In genomic region chr3:155859859-155860258, GRCh38 we compare ENCODE assay signal across 8 cellular contexts. TPM values are rescaled to one million over a fixed set of nuclear protein-coding genes. Genes with fewer than 3 reads are reported as not detected.
DNase-seq lines count a peak whose midpoint lies in the region; ATAC-seq, FAIRE-seq and TF ChIP-seq lines count a peak whose summit lies in the region.

No MANE protein-coding gene starts in this region.

- no peaks in the 10 kb centered on the region for H3K36me3 ChIP-seq in spleen
- no peaks in the 10 kb centered on the region for H3K36me3 ChIP-seq in ovary

- H3K4me1 Mint-ChIP-seq in activated T-helper 1 cell treated with anti-CD3 and anti-CD28 coated beads, Interleukin-12 subunit alpha, Interleukin-12 subunit beta, Interleukin-2, Interleukin-4 antibody, amounts not matched to agents 30 ng/mL and 10 ng/mL and 1 ng/mL, durations not matched to agents 14 hours and 24 hours and 36 hours (ENCODE audit: low read depth) = peaks cover 35% of the 10 kb centered on the region

- 4% methylated on average over 2 of the region's 2 CpGs for WGBS in A549 (ENCODE audit: missing lambda C conversion rate)
- 4 to 13% (median 8%) methylated on average over 2 of the region's 2 CpGs for WGBS in spleen, 5 donors
- WGBS in ovary, 3 donors = 0 to 2% (median 0%) methylated on average over 2 of the region's 2 CpGs

- H3K36me3 Mint-ChIP-seq in activated T-helper 1 cell treated with anti-CD3 and anti-CD28 coated beads, Interleukin-12 subunit alpha, Interleukin-12 subunit beta, Interleukin-2, Interleukin-4 antibody, amounts not matched to agents 30 ng/mL and 10 ng/mL and 1 ng/mL, durations not matched to agents 14 hours and 24 hours and 36 hours (ENCODE audit: low read depth) = peaks cover 2% of the 10 kb centered on the region

- TF ChIP-seq EP300 in A549 (IDR thresholded peaks at IDR 0.05) (no peak), ovary (IDR thresholded peaks at IDR 0.05) (no peak)

- DNase-seq in A549 (ENCODE audit: low read depth in 1 of 2, low spot score in 1 of 2) (peak; percentile 40 to 45), M059J (ENCODE audit: low read depth) (peak; percentile 44), cardiac fibroblast (ENCODE audit: low read depth in 2 of 2) (peak; percentile 37 to 48), spleen (no peak), ovary (no peak)
- DNase-seq in activated T-helper 1 cell treated with anti-CD3 and anti-CD28 coated beads, Interleukin-12 subunit alpha, Interleukin-12 subunit beta, Interleukin-2, Interleukin-4 antibody, amounts not matched to agents 30 ng/mL and 10 ng/mL and 1 ng/mL, durations not matched to agents 14 hours and 24 hours and 36 hours (ENCODE audit: low spot score) = no peak

- POLR2A ChIA-PET in A549 (lab: Yijun Ruan, JAX) = no interaction called here

- peak; percentile 63 to 66 for TF ChIP-seq RAD21 in A549 (conservative IDR thresholded peaks at IDR 0.05 in 1 of 2, IDR thresholded peaks at IDR 0.05 in 1 of 2)

- H3K4me3 Mint-ChIP-seq in activated T-helper 1 cell treated with anti-CD3 and anti-CD28 coated beads, Interleukin-12 subunit alpha, Interleukin-12 subunit beta, Interleukin-2, Interleukin-4 antibody, amounts not matched to agents 30 ng/mL and 10 ng/mL and 1 ng/mL, durations not matched to agents 14 hours and 24 hours and 36 hours = no peak overlapping the region

- H3K4me2 ChIP-seq in A549 = peak overlapping the region; percentile 53; the same call in 2 of the 3 replicates

- CTCF ChIA-PET in A549 (lab: Yijun Ruan, JAX) = interaction anchor here (1.0 kb wide), 1 partner anchor 11 kb away, joined by 3 read pairs; the partner anchor contains the start of gene GMPS

- no peak overlapping the region for H3K4me3 ChIP-seq in A549
- no peak overlapping the region for H3K4me3 ChIP-seq in cardiac fibroblast (replicated peaks in 1 of 2; ENCODE audit: low read depth in 2 of 2, low read length in 2 of 2)
- H3K4me3 ChIP-seq in spleen = no peak overlapping the region
- H3K4me3 ChIP-seq in ovary = no peak overlapping the region

- ATAC-seq in A549 = peak; percentile 83 to 87; a peak in 5 of 6 replicates
- peak; percentile 55 for ATAC-seq in GM18867 (IDR thresholded peaks at IDR 0.05; ENCODE audit: unreplicated experiment)
- ATAC-seq in GM18861 (IDR thresholded peaks at IDR 0.05; ENCODE audit: unreplicated experiment) = no peak

- H3K27me3 ChIP-seq in spleen (replicated peaks in 1 of 7) = no peaks in the 10 kb centered on the region
- H3K27me3 ChIP-seq in ovary = no peaks in the 10 kb centered on the region

- no peak for TF ChIP-seq POLR2A in A549 (IDR thresholded peaks at IDR 0.05; ENCODE audit: low read length)
- no peak for TF ChIP-seq POLR2A in spleen (IDR thresholded peaks at IDR 0.05)
- no peak for TF ChIP-seq POLR2A in ovary (IDR thresholded peaks at IDR 0.05)

- TF ChIP-seq CTCF in A549 (IDR thresholded peaks at IDR 0.05) (peak; percentile 60), cardiac fibroblast (IDR thresholded peaks at IDR 0.05; ENCODE audit: low read depth, low read length) (peak; percentile 19), spleen (IDR thresholded peaks at IDR 0.05 in 8 of 11, conservative IDR thresholded peaks at IDR 0.05 in 3 of 11) (peak in 1 of 11 experiments; percentile 21), ovary (IDR thresholded peaks at IDR 0.05) (peak in 1 of 3 donors; percentile 10)

- peaks cover 4% of the 10 kb centered on the region for H3K9me3 Mint-ChIP-seq in activated T-helper 1 cell treated with anti-CD3 and anti-CD28 coated beads, Interleukin-12 subunit alpha, Interleukin-12 subunit beta, Interleukin-2, Interleukin-4 antibody, amounts not matched to agents 30 ng/mL and 10 ng/mL and 1 ng/mL, durations not matched to agents 14 hours and 24 hours and 36 hours

- H3K27ac Mint-ChIP-seq in activated T-helper 1 cell treated with anti-CD3 and anti-CD28 coated beads, Interleukin-12 subunit alpha, Interleukin-12 subunit beta, Interleukin-2, Interleukin-4 antibody, amounts not matched to agents 30 ng/mL and 10 ng/mL and 1 ng/mL, durations not matched to agents 14 hours and 24 hours and 36 hours = no peak overlapping the region

- H3K9me3 ChIP-seq in A549 (no peaks in the 10 kb centered on the region), spleen (no peaks in the 10 kb centered on the region), ovary (no peaks in the 10 kb centered on the region)

- intact Hi-C loops in spleen (cut with DNase I; ENCODE audit: low total_unique reads) = no loop called here
- intact Hi-C loops in ovary (cut with DNase I) = no loop called here
- intact Hi-C loops in activated T-helper 1 cell treated with anti-CD3 and anti-CD28 coated beads, Interleukin-12 subunit alpha, Interleukin-12 subunit beta, Interleukin-2, Interleukin-4 antibody, amounts not matched to agents 30 ng/mL and 10 ng/mL and 1 ng/mL, durations not matched to agents 14 hours and 24 hours and 36 hours (cut with micrococcal nuclease) = loop anchor here (10.0 kb wide), 1 partner anchor 815 kb away; the partner anchor contains the start of gene TIPARP

- peaks cover 5% of the 10 kb centered on the region; the same call in 1 of the 3 replicates for H3K4me1 ChIP-seq in A549
- H3K4me1 ChIP-seq in spleen = peaks cover 0 to 12% (median 2%) of the 10 kb centered on the region in 6 donors
- H3K4me1 ChIP-seq in ovary (ENCODE audit: insufficient read depth) = no peaks in the 10 kb centered on the region

- H3K27me3 Mint-ChIP-seq in activated T-helper 1 cell treated with anti-CD3 and anti-CD28 coated beads, Interleukin-12 subunit alpha, Interleukin-12 subunit beta, Interleukin-2, Interleukin-4 antibody, amounts not matched to agents 30 ng/mL and 10 ng/mL and 1 ng/mL, durations not matched to agents 14 hours and 24 hours and 36 hours (ENCODE audit: insufficient read depth) = no peaks in the 10 kb centered on the region

- FAIRE-seq in A549 (lab: Jason Lieb, UNC) = no peak

- H3K27ac ChIP-seq in A549 (no peak overlapping the region), spleen (no peak overlapping the region), ovary (no peak overlapping the region)

TF ChIP-seq in A549, 52 proteins besides CTCF, POLR2A, EP300 and RAD21:
- TF ChIP-seq GATA3 (IDR thresholded peaks at IDR 0.05; ENCODE audit: borderline replicate concordance) = no peak
- no peak for TF ChIP-seq MAFK (IDR thresholded peaks at IDR 0.05; ENCODE audit: partially characterized antibody)
- TF ChIP-seq SREBF2 (IDR thresholded peaks at IDR 0.05) = no peak
- TF ChIP-seq SMC3 (IDR thresholded peaks at IDR 0.05) = peak; percentile 53

RNA-seq across cellular contexts. Expression of gene SLC33A1, which starts 5.6 kb away (rescaled TPM):
- polyA plus RNA-seq in A549 (2011; rRNA removed) = 42.6 and 45.9 TPM in 2 replicates
- 7.5 and 9.7 TPM in 2 replicates for polyA plus RNA-seq in A549 (2012; cell fraction: cytosol; rRNA removed)
- polyA plus RNA-seq in A549 (2012; cell fraction: nucleus; rRNA removed) = 15.3 and 17.9 TPM in 2 replicates
- polyA plus RNA-seq in A549 (2017; fragmentation: RNase III; extraction: RNeasy Plus Mini Kit Qiagen cat#74134 plus additional on column Dnase treatment) = 16.6 to 18.9 TPM (median 17.0 TPM) in 3 replicates
- polyA minus RNA-seq in A549 (2011; rRNA and poly(A)+ RNA removed) = 32.0 and 34.1 TPM in 2 replicates
- 28.3 and 45.5 TPM in 2 replicates for total RNA-seq in M059J (2014; rRNA removed; shearing (Covaris generic))
- total RNA-seq in spleen = 10 to 100 TPM; 23.4 to 37.4 (median 26.8) TPM
- polyA plus RNA-seq in spleen = 1 to 10 TPM; 5.0 to 6.7 (median 6.6) TPM
- total RNA-seq in ovary = 10 to 100 TPM; 18.4 to 35.4 (median 26.6) TPM
- polyA plus RNA-seq in ovary = 10 to 100 TPM; 10.9 to 23.7 TPM
- 27.4 and 30.7 TPM in 2 replicates for total RNA-seq in activated T-helper 1 cell treated with anti-CD3 and anti-CD28 coated beads, Interleukin-12 subunit alpha, Interleukin-12 subunit beta, Interleukin-2, Interleukin-4 antibody, amounts not matched to agents 30 ng/mL and 10 ng/mL and 1 ng/mL, durations not matched to agents 14 hours and 24 hours and 36 hours

RNA-seq across cellular contexts. Expression of gene GMPS, which starts 10.6 kb away (rescaled TPM):
- 77.2 and 114 TPM in 2 replicates for polyA plus RNA-seq in A549 (2011; rRNA removed)
- 22.5 and 26.0 TPM in 2 replicates for polyA plus RNA-seq in A549 (2012; cell fraction: cytosol; rRNA removed)
- 15.2 and 21.3 TPM in 2 replicates for polyA plus RNA-seq in A549 (2012; cell fraction: nucleus; rRNA removed)
- polyA plus RNA-seq in A549 (2017; fragmentation: RNase III; extraction: RNeasy Plus Mini Kit Qiagen cat#74134 plus additional on column Dnase treatment) = 64.7 to 79.4 TPM (median 74.4 TPM) in 3 replicates
- 42.3 and 42.7 TPM in 2 replicates for polyA minus RNA-seq in A549 (2011; rRNA and poly(A)+ RNA removed)
- 112 and 174 TPM in 2 replicates for total RNA-seq in M059J (2014; rRNA removed; shearing (Covaris generic))
- total RNA-seq in spleen = 10 to 100 TPM; 32.3 to 47.4 (median 39.8) TPM
- 10 to 100 TPM; 10.8 to 18.1 (median 16.4) TPM for polyA plus RNA-seq in spleen
- 10 to 100 TPM; 22.2 to 62.1 (median 48.9) TPM for total RNA-seq in ovary
- 10 to 100 TPM; 16.2 to 47.2 TPM for polyA plus RNA-seq in ovary
- total RNA-seq in activated T-helper 1 cell treated with anti-CD3 and anti-CD28 coated beads, Interleukin-12 subunit alpha, Interleukin-12 subunit beta, Interleukin-2, Interleukin-4 antibody, amounts not matched to agents 30 ng/mL and 10 ng/mL and 1 ng/mL, durations not matched to agents 14 hours and 24 hours and 36 hours = 131 and 144 TPM in 2 replicates

RNA-seq across cellular contexts. Expression of gene C3orf33, which starts 53.8 kb away (rescaled TPM):
- 9.3 and 11.1 TPM in 2 replicates for polyA plus RNA-seq in A549 (2011; rRNA removed)
- polyA plus RNA-seq in A549 (2012; cell fraction: cytosol; rRNA removed) = 3.5 and 3.6 TPM in 2 replicates
- 1.3 and 4.8 TPM in 2 replicates for polyA plus RNA-seq in A549 (2012; cell fraction: nucleus; rRNA removed)
- 7.7 to 8.3 TPM (median 7.9 TPM) in 3 replicates for polyA plus RNA-seq in A549 (2017; fragmentation: RNase III; extraction: RNeasy Plus Mini Kit Qiagen cat#74134 plus additional on column Dnase treatment)
- 1.6 and 1.7 TPM in 2 replicates for polyA minus RNA-seq in A549 (2011; rRNA and poly(A)+ RNA removed)
- total RNA-seq in M059J (2014; rRNA removed; shearing (Covaris generic)) = 1.5 and 1.7 TPM in 2 replicates
- total RNA-seq in spleen = 1 to 10 TPM; 1.6 to 6.0 (median 2.2) TPM
- polyA plus RNA-seq in spleen = 1 to 10 TPM; 1.5 to 2.9 (median 1.8) TPM
- total RNA-seq in ovary = 1 to 10 TPM; 4.5 to 7.6 (median 6.3) TPM
- polyA plus RNA-seq in ovary = 1 to 10 TPM; 4.5 to 6.4 TPM
- 1.9 and 2.0 TPM in 2 replicates for total RNA-seq in activated T-helper 1 cell treated with anti-CD3 and anti-CD28 coated beads, Interleukin-12 subunit alpha, Interleukin-12 subunit beta, Interleukin-2, Interleukin-4 antibody, amounts not matched to agents 30 ng/mL and 10 ng/mL and 1 ng/mL, durations not matched to agents 14 hours and 24 hours and 36 hours

Comparison
In these comparisons a context has a peak if more than half of its experiments do, and no peak if none do; other contexts are left out.
1. DNase-seq: peak in A549 (2 of 2), M059J (single experiment) and cardiac fibroblast (2 of 2); none in spleen (single experiment), ovary (0 of 5) and activated T-helper 1 cell treated with anti-CD3 and anti-CD28 coated beads, Interleukin-12 subunit alpha, Interleukin-12 subunit beta, Interleukin-2, Interleukin-4 antibody, amounts not matched to agents 30 ng/mL and 10 ng/mL and 1 ng/mL, durations not matched to agents 14 hours and 24 hours and 36 hours (single experiment).